ENCODE assay signal across 31 cellular contexts in genomic region chr1:107604823-107605222, GRCh38.
"Had no signal": no experiment of that assay in that cellular context is flagged by ENCODE, and none has a peak within 500 bp of the region (broad histone marks: within the 10 kb centered on the region; RNA-seq: fewer than 3 reads in every experiment).

No MANE protein-coding gene starts in this region.

- DNase-seq: activated CD4-positive, alpha-beta memory T cell treated with anti-CD3 and anti-CD28 coated beads, Interleukin-2, amount 10 ng/mL, durations not matched to agents 7 days and 5 days; activated CD4-positive, alpha-beta T cell treated with anti-CD3 and anti-CD28 coated beads for 1 hour; activated CD4-positive, alpha-beta T cell treated with anti-CD3 and anti-CD28 coated beads for 4 hours; activated CD4-positive, alpha-beta T cell treated with anti-CD3 and anti-CD28 coated beads, Interleukin-2, amount 10 ng/mL, durations not matched to agents 7 days and 5 days; activated CD4-positive, alpha-beta T cell treated with anti-CD3 and anti-CD28 coated beads, Interleukin-2, amount 50 U/mL, for 4 hours; activated CD8-positive, alpha-beta memory T cell treated with anti-CD3 and anti-CD28 coated beads, Interleukin-2, amount 50 U/mL, for 48 hours; activated gamma-delta T cell; activated naive CD4-positive, alpha-beta T cell; activated naive CD4-positive, alpha-beta T cell treated with anti-CD3 and anti-CD28 coated beads, Interleukin-2, amount 10 ng/mL, durations not matched to agents 7 days and 5 days; activated naive CD8-positive, alpha-beta T cell treated with anti-CD3 and anti-CD28 coated beads, Interleukin-2, amount 10 ng/mL, durations not matched to agents 7 days and 5 days; activated T-cell treated with anti-CD3 and anti-CD28 coated beads for 4 hours; activated T-cell treated with anti-CD3 and anti-CD28 coated beads, Interleukin-2, amount 50 U/mL, for 24 hours; activated T-cell treated with anti-CD3 and anti-CD28 coated beads, Interleukin-2, amount 50 U/mL, for 72 hours; central memory CD4-positive, alpha-beta T cell; cerebellar nuclear complex; colonic mucosa; effector CD8-positive, alpha-beta T cell; foreskin fibroblast; head of caudate nucleus; T-helper 1 cell; T-helper 2 cell had no signal

- H3K27me3 Mint-ChIP-seq: activated CD4-positive, alpha-beta memory T cell treated with anti-CD3 and anti-CD28 coated beads, Interleukin-2, amount 10 ng/mL, durations not matched to agents 7 days and 5 days; activated CD4-positive, alpha-beta T cell treated with anti-CD3 and anti-CD28 coated beads, Interleukin-2, amount 10 ng/mL, durations not matched to agents 7 days and 5 days; activated naive CD4-positive, alpha-beta T cell treated with anti-CD3 and anti-CD28 coated beads, Interleukin-2, amount 10 ng/mL, durations not matched to agents 7 days and 5 days; activated naive CD8-positive, alpha-beta T cell treated with anti-CD3 and anti-CD28 coated beads, Interleukin-2, amount 10 ng/mL, durations not matched to agents 7 days and 5 days; activated T-cell treated with anti-CD3 and anti-CD28 coated beads, Interleukin-2, amount 50 U/mL, for 24 hours; brain had no signal

- H3K27ac Mint-ChIP-seq: activated CD4-positive, alpha-beta memory T cell treated with anti-CD3 and anti-CD28 coated beads, Interleukin-2, amount 10 ng/mL, durations not matched to agents 7 days and 5 days; activated CD4-positive, alpha-beta T cell treated with anti-CD3 and anti-CD28 coated beads, Interleukin-2, amount 10 ng/mL, durations not matched to agents 7 days and 5 days; activated naive CD4-positive, alpha-beta T cell treated with anti-CD3 and anti-CD28 coated beads, Interleukin-2, amount 10 ng/mL, durations not matched to agents 7 days and 5 days; activated naive CD8-positive, alpha-beta T cell treated with anti-CD3 and anti-CD28 coated beads, Interleukin-2, amount 10 ng/mL, durations not matched to agents 7 days and 5 days; activated T-cell treated with anti-CD3 and anti-CD28 coated beads, Interleukin-2, amount 50 U/mL, for 24 hours; activated T-cell treated with anti-CD3 and anti-CD28 coated beads, Interleukin-2, amount 50 U/mL, for 72 hours; brain; WTC11 had no signal

- H3K4me3 Mint-ChIP-seq: activated CD4-positive, alpha-beta memory T cell treated with anti-CD3 and anti-CD28 coated beads, Interleukin-2, amount 10 ng/mL, durations not matched to agents 7 days and 5 days; activated CD4-positive, alpha-beta T cell treated with anti-CD3 and anti-CD28 coated beads, Interleukin-2, amount 10 ng/mL, durations not matched to agents 7 days and 5 days; activated naive CD4-positive, alpha-beta T cell treated with anti-CD3 and anti-CD28 coated beads, Interleukin-2, amount 10 ng/mL, durations not matched to agents 7 days and 5 days; activated naive CD8-positive, alpha-beta T cell treated with anti-CD3 and anti-CD28 coated beads, Interleukin-2, amount 10 ng/mL, durations not matched to agents 7 days and 5 days; activated T-cell treated with anti-CD3 and anti-CD28 coated beads, Interleukin-2, amount 50 U/mL, for 24 hours; activated T-cell treated with anti-CD3 and anti-CD28 coated beads, Interleukin-2, amount 50 U/mL, for 72 hours; brain; WTC11 had no signal

- H3K27ac ChIP-seq: ascending aorta, breast epithelium, cardiac muscle cell, colonic mucosa, VCaP had no signal

- ATAC-seq: activated naive CD4-positive, alpha-beta T cell treated with anti-CD3 and anti-CD28 coated beads, Interleukin-2, amount 50 U/mL, for 72 hours; activated T-cell treated with anti-CD3 and anti-CD28 coated beads, Interleukin-2, amount 50 U/mL, for 72 hours; esophagus mucosa; WTC11 had no signal

- H3K27me3 ChIP-seq: ascending aorta, breast epithelium, cardiac muscle cell, colonic mucosa had no signal

- H3K9me3 Mint-ChIP-seq: activated CD4-positive, alpha-beta memory T cell treated with anti-CD3 and anti-CD28 coated beads, Interleukin-2, amount 10 ng/mL, durations not matched to agents 7 days and 5 days; activated naive CD4-positive, alpha-beta T cell treated with anti-CD3 and anti-CD28 coated beads, Interleukin-2, amount 10 ng/mL, durations not matched to agents 7 days and 5 days; activated T-cell treated with anti-CD3 and anti-CD28 coated beads, Interleukin-2, amount 50 U/mL, for 24 hours; WTC11 had no signal

- H3K4me3 ChIP-seq: ascending aorta, breast epithelium, cardiac muscle cell, colonic mucosa had no signal

- FAIRE-seq: endometrium, frontal cortex had no signal

- H3K36me3 Mint-ChIP-seq: activated naive CD4-positive, alpha-beta T cell treated with anti-CD3 and anti-CD28 coated beads, Interleukin-2, amount 10 ng/mL, durations not matched to agents 7 days and 5 days; activated naive CD8-positive, alpha-beta T cell treated with anti-CD3 and anti-CD28 coated beads, Interleukin-2, amount 10 ng/mL, durations not matched to agents 7 days and 5 days; brain; WTC11 had no signal

- H3K4me1 ChIP-seq: ascending aorta, breast epithelium, colonic mucosa had no signal

- H3K4me1 Mint-ChIP-seq: activated CD4-positive, alpha-beta memory T cell treated with anti-CD3 and anti-CD28 coated beads, Interleukin-2, amount 10 ng/mL, durations not matched to agents 7 days and 5 days; activated CD4-positive, alpha-beta T cell treated with anti-CD3 and anti-CD28 coated beads, Interleukin-2, amount 10 ng/mL, durations not matched to agents 7 days and 5 days; activated naive CD4-positive, alpha-beta T cell treated with anti-CD3 and anti-CD28 coated beads, Interleukin-2, amount 10 ng/mL, durations not matched to agents 7 days and 5 days; activated naive CD8-positive, alpha-beta T cell treated with anti-CD3 and anti-CD28 coated beads, Interleukin-2, amount 10 ng/mL, durations not matched to agents 7 days and 5 days; brain; WTC11 had no signal

- H3K36me3 ChIP-seq: ascending aorta, breast epithelium, cardiac muscle cell, colonic mucosa had no signal

- H3K9me3 ChIP-seq: ascending aorta, colonic mucosa had no signal
